ENCODE assay signal across 8 cellular contexts in genomic region chr14:106372870-106373657, GRCh38.
DNase-seq lines count a peak whose midpoint lies in the region; ATAC-seq, FAIRE-seq and TF ChIP-seq lines count a peak whose summit lies in the region.

No MANE protein-coding gene starts in this region.

- TF ChIP-seq RAD21 in A549 (conservative IDR thresholded peaks at IDR 0.05 in 1 of 2, IDR thresholded peaks at IDR 0.05 in 1 of 2) = peak; percentile 28 to 56; a peak in 2 of 5 replicates

- no peaks in the 10 kb centered on the region for H3K36me3 Mint-ChIP-seq in T-helper 1 cell treated with Interleukin-12 subunit alpha and Interleukin-12 subunit beta and Interleukin-4 antibody, amounts not matched to agents 30 μg/mL and 1 μg/mL, for 36 hours (ENCODE audit: low read depth)
- H3K36me3 Mint-ChIP-seq in activated naive CD8-positive, alpha-beta T cell treated with anti-CD3 and anti-CD28 coated beads, Interleukin-2, amount 10 ng/mL, durations not matched to agents 7 days and 5 days = no peaks in the 10 kb centered on the region
- no peaks in the 10 kb centered on the region for H3K36me3 Mint-ChIP-seq in naive B cell

- H2AK5ac ChIP-seq in neuronal stem cell (ENCODE audit: low read depth, low read length) = no peak overlapping the region

- no peaks in the 10 kb centered on the region for H3K9me3 Mint-ChIP-seq in T-helper 1 cell treated with Interleukin-12 subunit alpha and Interleukin-12 subunit beta and Interleukin-4 antibody, amounts not matched to agents 30 μg/mL and 1 μg/mL, for 36 hours
- H3K9me3 Mint-ChIP-seq in activated naive CD8-positive, alpha-beta T cell treated with anti-CD3 and anti-CD28 coated beads, Interleukin-2, amount 10 ng/mL, durations not matched to agents 7 days and 5 days = no peaks in the 10 kb centered on the region
- no peaks in the 10 kb centered on the region for H3K9me3 Mint-ChIP-seq in naive B cell

- no peak overlapping the region for H4K8ac ChIP-seq in neuronal stem cell (ENCODE audit: low read depth, low read length)

- H4K91ac ChIP-seq in neuronal stem cell (ENCODE audit: low read depth, low read length, poor library complexity) = no peak overlapping the region

- H3K9me3 ChIP-seq in A549 (no peaks in the 10 kb centered on the region), Loucy (ENCODE audit: insufficient read depth, low read depth, low read length) (no peaks in the 10 kb centered on the region), thymus (ENCODE audit: control insufficient read depth) (no peaks in the 10 kb centered on the region), neuronal stem cell (replicated peaks in 1 of 2; ENCODE audit: control insufficient read depth in 2 of 2, insufficient read depth in 1 of 2, low read depth in 1 of 2, low read length in 2 of 2) (peaks cover 0 to 19% of the 10 kb centered on the region in 2 donors)

- no peak for FAIRE-seq in A549 (lab: Jason Lieb, UNC)

- H3F3A ChIP-seq in Loucy (ENCODE audit: low read depth) = no peaks in the 10 kb centered on the region

- no peak overlapping the region for H3K23ac ChIP-seq in neuronal stem cell (ENCODE audit: low read depth, low read length, poor library complexity)

- H3K79me1 ChIP-seq in neuronal stem cell (ENCODE audit: low read depth, low read length) = no peaks in the 10 kb centered on the region

- no peaks in the 10 kb centered on the region for H4K20me1 ChIP-seq in Loucy (ENCODE audit: insufficient read depth, low read length, poor library complexity, severe bottlenecking)

- H2AFZ ChIP-seq in Loucy (ENCODE audit: low read length) (no peak overlapping the region), neuronal stem cell (ENCODE audit: low read length) (no peak overlapping the region)

- H2BK12ac ChIP-seq in neuronal stem cell (ENCODE audit: low read length) = no peak overlapping the region

- peak overlapping the region; percentile 28 for H3K4me3 Mint-ChIP-seq in T-helper 1 cell treated with Interleukin-12 subunit alpha and Interleukin-12 subunit beta and Interleukin-4 antibody, amounts not matched to agents 30 μg/mL and 1 μg/mL, for 36 hours
- H3K4me3 Mint-ChIP-seq in activated naive CD8-positive, alpha-beta T cell treated with anti-CD3 and anti-CD28 coated beads, Interleukin-2, amount 10 ng/mL, durations not matched to agents 7 days and 5 days = peak overlapping the region; percentile 52
- peak overlapping the region; percentile 22 to 85 (median 66) for H3K4me3 Mint-ChIP-seq in naive B cell

- H3K27me3 Mint-ChIP-seq in T-helper 1 cell treated with Interleukin-12 subunit alpha and Interleukin-12 subunit beta and Interleukin-4 antibody, amounts not matched to agents 30 μg/mL and 1 μg/mL, for 36 hours (ENCODE audit: low read depth) = no peaks in the 10 kb centered on the region
- peaks cover 11% of the 10 kb centered on the region for H3K27me3 Mint-ChIP-seq in activated naive CD8-positive, alpha-beta T cell treated with anti-CD3 and anti-CD28 coated beads, Interleukin-2, amount 10 ng/mL, durations not matched to agents 7 days and 5 days
- peaks cover 0 to 3% (median 0%) of the 10 kb centered on the region in 3 donors for H3K27me3 Mint-ChIP-seq in naive B cell

- CTCF ChIA-PET in A549 (lab: Yijun Ruan, JAX) = interaction anchor here (1.0 kb wide), 1 partner anchor 836 kb away, joined by 3 read pairs; no protein-coding TSS in a partner anchor

- H3K27me3 ChIP-seq in Loucy (ENCODE audit: insufficient read depth, low read length, poor library complexity, severe bottlenecking) = no peaks in the 10 kb centered on the region
- no peaks in the 10 kb centered on the region for H3K27me3 ChIP-seq in thymus (ENCODE audit: control insufficient read depth, insufficient read depth)
- no peaks in the 10 kb centered on the region for H3K27me3 ChIP-seq in neuronal stem cell (ENCODE audit: control insufficient read depth in 3 of 3, insufficient read depth in 3 of 3, low read depth in 1 of 3, low read length in 3 of 3)

- peak overlapping the region; percentile 57 for H3K27ac Mint-ChIP-seq in T-helper 1 cell treated with Interleukin-12 subunit alpha and Interleukin-12 subunit beta and Interleukin-4 antibody, amounts not matched to agents 30 μg/mL and 1 μg/mL, for 36 hours
- H3K27ac Mint-ChIP-seq in activated naive CD8-positive, alpha-beta T cell treated with anti-CD3 and anti-CD28 coated beads, Interleukin-2, amount 10 ng/mL, durations not matched to agents 7 days and 5 days = no peak overlapping the region
- peak overlapping the region in 3 of 6 donors; percentile 38 to 77 (median 63) for H3K27ac Mint-ChIP-seq in naive B cell

- H3K4me1 Mint-ChIP-seq in T-helper 1 cell treated with Interleukin-12 subunit alpha and Interleukin-12 subunit beta and Interleukin-4 antibody, amounts not matched to agents 30 μg/mL and 1 μg/mL, for 36 hours (ENCODE audit: low read depth) = peaks cover 28% of the 10 kb centered on the region
- H3K4me1 Mint-ChIP-seq in activated naive CD8-positive, alpha-beta T cell treated with anti-CD3 and anti-CD28 coated beads, Interleukin-2, amount 10 ng/mL, durations not matched to agents 7 days and 5 days = peaks cover 23% of the 10 kb centered on the region
- H3K4me1 Mint-ChIP-seq in naive B cell = peaks cover 15 to 22% (median 17%) of the 10 kb centered on the region in 3 donors

- no peak overlapping the region for H2BK5ac ChIP-seq in neuronal stem cell (ENCODE audit: low read length)

- ATAC-seq in A549 (peak; percentile 54 to 92; a peak in 3 of 6 replicates), GM18519 (IDR thresholded peaks at IDR 0.05; ENCODE audit: low FRiP score, unreplicated experiment) (peak; percentile 61), naive B cell (ENCODE audit: low read depth in 2 of 2) (peak; percentile 94)
- ATAC-seq in activated naive CD8-positive, alpha-beta T cell treated with anti-CD3 and anti-CD28 coated beads, Interleukin-2, amount 10 ng/mL, durations not matched to agents 7 days and 5 days (ENCODE audit: low read depth) = peak; percentile 91

- H3K9me2 ChIP-seq in Loucy (replicated peaks; ENCODE audit: low read depth, low read length) = no peaks in the 10 kb centered on the region

- H3K4me3 ChIP-seq in A549 (no peak overlapping the region), Loucy (ENCODE audit: low read length, poor library complexity, severe bottlenecking) (peak overlapping the region; percentile 48), thymus (ENCODE audit: low read length) (peak overlapping the region; percentile 15), neuronal stem cell (ENCODE audit: low read length in 2 of 2) (no peak overlapping the region)

- H3K4ac ChIP-seq in neuronal stem cell (ENCODE audit: low read length) = no peak overlapping the region

- TF ChIP-seq POLR2A in A549 (IDR thresholded peaks at IDR 0.05; ENCODE audit: low read length) = no peak

- peak overlapping the region; percentile 64 for H3K9ac ChIP-seq in Loucy (ENCODE audit: low read depth, low read length, poor library complexity, severe bottlenecking)
- H3K9ac ChIP-seq in neuronal stem cell (ENCODE audit: low read depth, low read length, poor library complexity) = no peak overlapping the region

- DNase-seq in A549 (ENCODE audit: low read depth in 1 of 2, low spot score in 1 of 2) (peak; percentile 36 to 51), naive B cell (peak; percentile 77), neuronal stem cell (ENCODE audit: low spot score) (no peak)
- peak; percentile 86 for DNase-seq in activated naive CD8-positive, alpha-beta T cell treated with anti-CD3 and anti-CD28 coated beads, Interleukin-2, amount 10 ng/mL, durations not matched to agents 7 days and 5 days

- H3K14ac ChIP-seq in neuronal stem cell (ENCODE audit: low read length) = no peak overlapping the region

- H3K4me1 ChIP-seq in A549 (no peaks in the 10 kb centered on the region), Loucy (ENCODE audit: insufficient read depth, low read length, poor library complexity, severe bottlenecking) (peaks cover 34% of the 10 kb centered on the region), thymus (ENCODE audit: control insufficient read depth, insufficient read depth, low read length) (peaks cover 7% of the 10 kb centered on the region), neuronal stem cell (ENCODE audit: control insufficient read depth in 2 of 2, insufficient read depth in 1 of 2, low read depth in 1 of 2, low read length in 2 of 2) (no peaks in the 10 kb centered on the region)

- H3K36me3 ChIP-seq in Loucy (ENCODE audit: insufficient read depth, low read length) (no peaks in the 10 kb centered on the region), thymus (ENCODE audit: control insufficient read depth, insufficient read depth) (no peaks in the 10 kb centered on the region), neuronal stem cell (replicated peaks in 1 of 2; ENCODE audit: control insufficient read depth in 2 of 2, insufficient read depth in 2 of 2, low read length in 2 of 2) (no peaks in the 10 kb centered on the region)

- H2BK15ac ChIP-seq in neuronal stem cell (ENCODE audit: low read length) = no peak overlapping the region

- no peaks in the 10 kb centered on the region for H3K79me2 ChIP-seq in Loucy (ENCODE audit: insufficient read depth, low read length)

- no peak for TF ChIP-seq EP300 in A549 (IDR thresholded peaks at IDR 0.05)

- H2BK120ac ChIP-seq in neuronal stem cell (ENCODE audit: low read depth, low read length) = no peak overlapping the region

- POLR2A ChIA-PET in A549 (lab: Yijun Ruan, JAX) = no interaction called here
- POLR2A ChIA-PET in activated naive CD8-positive, alpha-beta T cell treated with anti-CD3 and anti-CD28 coated beads, Interleukin-2, amount 10 ng/mL, durations not matched to agents 7 days and 5 days (lab: Charles Lee) = no interaction called here

- H3K27ac ChIP-seq in A549 (no peak overlapping the region), thymus (ENCODE audit: low read depth) (no peak overlapping the region), neuronal stem cell (replicated peaks; ENCODE audit: low read length) (no peak overlapping the region)

- H3K4me2 ChIP-seq in A549 = no peak overlapping the region
- H3K4me2 ChIP-seq in Loucy (ENCODE audit: low read depth, low read length, poor library complexity, severe bottlenecking) = peak overlapping the region; percentile 73
- H3K4me2 ChIP-seq in neuronal stem cell (ENCODE audit: insufficient read depth, low read length, poor library complexity, severe bottlenecking) = no peak overlapping the region

- WGBS in A549 (ENCODE audit: missing lambda C conversion rate) = 4% methylated on average over 13 of the region's 17 CpGs
- WGBS in thymus = 16% methylated on average over 17 of the region's 17 CpGs
- WGBS in neuronal stem cell (ENCODE audit: extremely low coverage in 2 of 2, insufficient read length in 2 of 2, insufficient replicate concordance in 1 of 2), 2 donors = no CpG with 5 or more reads among the region's 17 CpGs

- TF ChIP-seq CTCF in A549 (IDR thresholded peaks at IDR 0.05) (peak; percentile 35), Loucy (conservative IDR thresholded peaks at IDR 0.05; ENCODE audit: low read length) (peak; percentile 86)

- no peak overlapping the region for H3K18ac ChIP-seq in neuronal stem cell (ENCODE audit: low read length)

TF ChIP-seq in A549, 52 proteins besides CTCF, POLR2A, EP300 and RAD21:
- TF ChIP-seq PHF8 (IDR thresholded peaks at IDR 0.05; ENCODE audit: borderline replicate concordance, low read depth) (no peak), SMC3 (IDR thresholded peaks at IDR 0.05) (0 out of 3 replicates have a peak, but pooled peaks have one; percentile 8)

Comparison
In these comparisons a context has a peak if more than half of its experiments do, and no peak if none do; other contexts are left out.
1. H3K4me3 ChIP-seq: peak in Loucy (single experiment) and thymus (single experiment); none in A549 (single experiment) and neuronal stem cell (0 of 2).
2. Peak in every context shown above with its lines, with median percentiles within 50 percentile points of each other: ATAC-seq and H3K4me3 Mint-ChIP-seq.